17 cellular contexts compared by ENCODE assay signal in the genomic region with DNA sequence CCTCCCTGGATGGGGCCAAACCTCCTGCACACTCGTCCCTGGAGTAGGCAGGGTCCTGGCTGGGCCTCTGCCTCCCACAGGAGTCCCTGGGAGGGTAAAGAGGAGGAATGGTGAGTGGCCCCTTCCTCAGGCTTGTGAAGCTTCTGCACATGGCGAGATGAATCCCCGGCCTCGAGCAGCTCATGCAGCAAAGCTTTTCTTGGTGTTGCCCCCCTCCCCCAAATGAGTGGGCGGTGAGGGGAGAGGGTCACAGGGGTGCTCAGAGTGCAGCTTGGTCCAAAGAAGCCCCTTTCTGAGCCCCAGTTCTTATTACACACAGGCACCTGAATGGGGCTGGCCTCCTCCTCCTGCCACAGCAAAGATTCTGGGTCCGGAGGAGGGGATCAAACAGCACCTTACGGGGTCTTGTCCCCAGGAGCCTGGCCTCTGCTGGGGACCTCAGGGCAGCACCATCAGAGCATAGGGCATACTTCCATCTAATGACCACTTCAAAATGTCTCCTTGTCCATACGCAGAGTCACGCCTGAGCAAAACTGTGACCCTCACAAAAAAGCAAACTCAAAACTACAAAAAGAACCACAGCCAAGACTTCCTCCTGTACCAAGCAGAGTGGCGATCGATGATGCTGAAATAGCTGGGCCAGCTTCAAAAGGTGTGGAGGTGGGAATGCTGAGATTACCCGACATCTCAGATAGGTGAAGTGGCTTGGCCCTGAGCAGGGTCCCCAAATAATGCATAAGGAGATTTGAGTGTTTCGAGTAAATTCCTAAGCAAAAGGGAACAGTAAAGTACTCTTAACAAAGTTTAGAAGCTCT.
DNase-seq lines count a peak whose midpoint lies in the region; ATAC-seq and TF ChIP-seq lines count a peak whose summit lies in the region.
"Had no signal": no experiment of that assay in that cellular context is flagged by ENCODE, and none has a peak within 500 bp of the region (broad histone marks: within the 10 kb centered on the region; RNA-seq: fewer than 3 reads in every experiment).

No MANE protein-coding gene starts in this region.

- H3K18ac ChIP-seq in mesenchymal stem cell (ENCODE audit: low read depth in 1 of 2, low read length in 2 of 2): no peak overlapping the region

- TF ChIP-seq EP300 in esophagus muscularis mucosa (IDR thresholded peaks at IDR 0.05): no peak

- H4K91ac ChIP-seq in mesenchymal stem cell (ENCODE audit: low read length): no peak overlapping the region

- H3K4me2 ChIP-seq in GM23248 (ENCODE audit: unreplicated experiment): no peak overlapping the region
- H3K4me2 ChIP-seq in smooth muscle cell: peak overlapping the region; percentile 20
- no peak overlapping the region for H3K4me2 ChIP-seq in mesenchymal stem cell (ENCODE audit: low read length, poor library complexity, severe bottlenecking)

- H3K9me3 ChIP-seq in GM23248 (ENCODE audit: low read depth): no peaks in the 10 kb centered on the region
- no peaks in the 10 kb centered on the region for H3K9me3 ChIP-seq in esophagus muscularis mucosa
- H3K9me3 ChIP-seq in lung (ENCODE audit: control insufficient read depth in 2 of 2, insufficient read depth in 1 of 2, low read length in 1 of 2): no peaks in the 10 kb centered on the region
- H3K9me3 ChIP-seq in smooth muscle cell (replicated peaks; ENCODE audit: low read depth): no peaks in the 10 kb centered on the region
- no peaks in the 10 kb centered on the region for H3K9me3 ChIP-seq in mesenchymal stem cell (ENCODE audit: control insufficient read depth, low read length)
- H3K9me3 ChIP-seq: MG63 had no signal

- H3K9me2 ChIP-seq in GM23248 (ENCODE audit: insufficient read depth): no peaks in the 10 kb centered on the region

- WGBS in GM23248 (ENCODE audit: low coverage in 1 of 2, low lambda C conversion rate in 2 of 2, missing lambda C conversion rate in 2 of 2), 2 experiments: 82 to 84% methylated on average over 13 of the region's 13 CpGs
- 98% methylated on average over 12 of the region's 13 CpGs for WGBS in esophagus muscularis mucosa
- 81 to 90% methylated on average over 13 of the region's 13 CpGs for WGBS in lung, 2 donors
- 88% methylated on average over 13 of the region's 13 CpGs for WGBS in smooth muscle cell (ENCODE audit: low lambda C conversion rate)
- WGBS in mesenchymal stem cell: 88% methylated on average over 13 of the region's 13 CpGs

- no peak overlapping the region for H3K27ac ChIP-seq in GM23248
- no peak overlapping the region for H3K27ac ChIP-seq in esophagus muscularis mucosa (replicated peaks in 1 of 4)
- peak overlapping the region in 1 of 2 donors; percentile 19 for H3K27ac ChIP-seq in lung (ENCODE audit: low read depth in 1 of 2, low read length in 1 of 2)
- H3K27ac ChIP-seq in smooth muscle cell (ENCODE audit: low read depth): no peak overlapping the region
- no peak overlapping the region for H3K27ac ChIP-seq in mesenchymal stem cell (ENCODE audit: low read length, poor library complexity, severe bottlenecking)

- TF ChIP-seq POLR2A in esophagus muscularis mucosa (IDR thresholded peaks at IDR 0.05; ENCODE audit: low read depth): no peak

- H3K36me3 ChIP-seq in GM23248 (ENCODE audit: low read depth) (no peaks in the 10 kb centered on the region), esophagus muscularis mucosa (no peaks in the 10 kb centered on the region), lung (ENCODE audit: control insufficient read depth in 2 of 2, insufficient read depth in 2 of 2, low read length in 2 of 2) (no peaks in the 10 kb centered on the region), smooth muscle cell (ENCODE audit: low read depth) (no peaks in the 10 kb centered on the region), mesenchymal stem cell (ENCODE audit: control insufficient read depth in 1 of 2, insufficient read depth in 2 of 2, low read depth in 1 of 2, low read length in 2 of 2) (no peaks in the 10 kb centered on the region)
- H3K36me3 ChIP-seq: MG63 had no signal

- H2AFZ ChIP-seq in GM23248 (peak overlapping the region; percentile 9; the same call in 1 of the 2 replicates), smooth muscle cell (ENCODE audit: low read depth) (no peak overlapping the region), mesenchymal stem cell (ENCODE audit: low read depth, low read length) (no peak overlapping the region)

- H2BK5ac ChIP-seq in mesenchymal stem cell (ENCODE audit: low read depth, low read length, poor library complexity, severe bottlenecking): no peak overlapping the region

- intact Hi-C loops in esophagus muscularis mucosa (cut with DNase I): no loop called here

- H3K23ac ChIP-seq in mesenchymal stem cell (ENCODE audit: low read length in 2 of 2): peak overlapping the region in 1 of 2 experiments; percentile 25

- in situ Hi-C loops in GM23248 (cut with MboI): no loop called here

- no peaks in the 10 kb centered on the region for H3F3A ChIP-seq in GM23248 (ENCODE audit: insufficient read depth)
- H3F3A ChIP-seq in smooth muscle cell (ENCODE audit: low read depth): no peaks in the 10 kb centered on the region

- no peak for ATAC-seq in lung (ENCODE audit: insufficient read depth, low FRiP score)

- H3K9ac ChIP-seq in GM23248: no peak overlapping the region
- no peak overlapping the region for H3K9ac ChIP-seq in smooth muscle cell (ENCODE audit: low read depth)
- H3K9ac ChIP-seq in mesenchymal stem cell (ENCODE audit: low read length): no peak overlapping the region

- H4K20me1 ChIP-seq in GM23248 (ENCODE audit: insufficient read depth) (no peaks in the 10 kb centered on the region), smooth muscle cell (ENCODE audit: low read depth) (no peaks in the 10 kb centered on the region)

- H4K8ac ChIP-seq in mesenchymal stem cell (ENCODE audit: low read length): no peak overlapping the region

- TF ChIP-seq CTCF in esophagus muscularis mucosa (IDR thresholded peaks at IDR 0.05) (no peak), lung (IDR thresholded peaks at IDR 0.05; ENCODE audit: control extremely low read depth, extremely low read depth) (no peak), smooth muscle cell (IDR thresholded peaks at IDR 0.05; ENCODE audit: borderline replicate concordance, insufficient read depth, poor library complexity, severe bottlenecking) (no peak)

- H3K4me1 ChIP-seq in GM23248 (ENCODE audit: insufficient read depth) (peaks cover 17% of the 10 kb centered on the region), esophagus muscularis mucosa (peaks cover 22 to 31% (median 28%) of the 10 kb centered on the region in 4 donors), lung (ENCODE audit: control insufficient read depth in 2 of 2, insufficient read depth in 2 of 2, low read length in 2 of 2) (peaks cover 0 to 24% of the 10 kb centered on the region in 2 donors), smooth muscle cell (ENCODE audit: low read depth) (no peaks in the 10 kb centered on the region), mesenchymal stem cell (ENCODE audit: control insufficient read depth, insufficient read depth, low read depth, low read length) (no peaks in the 10 kb centered on the region)

- H3K79me2 ChIP-seq in GM23248 (ENCODE audit: insufficient read depth): no peaks in the 10 kb centered on the region
- no peaks in the 10 kb centered on the region for H3K79me2 ChIP-seq in smooth muscle cell (ENCODE audit: low read depth)

- no peak overlapping the region for H2BK120ac ChIP-seq in mesenchymal stem cell (ENCODE audit: low read depth, low read length)

- H3K4me3 ChIP-seq in GM23248 (no peak overlapping the region), esophagus muscularis mucosa (no peak overlapping the region), lung (no peak overlapping the region), smooth muscle cell (no peak overlapping the region), mesenchymal stem cell (ENCODE audit: insufficient read depth in 1 of 2, low read depth in 1 of 2, low read length in 2 of 2) (no peak overlapping the region)
- H3K4me3 ChIP-seq: MG63 had no signal

- no peaks in the 10 kb centered on the region for H3K79me1 ChIP-seq in mesenchymal stem cell (replicated peaks; ENCODE audit: low read length, poor library complexity, severe bottlenecking)

- H2AK5ac ChIP-seq in mesenchymal stem cell (ENCODE audit: low read length, severe bottlenecking): no peak overlapping the region

- H2BK12ac ChIP-seq in mesenchymal stem cell (ENCODE audit: low read length in 2 of 2): no peak overlapping the region

- no peaks in the 10 kb centered on the region for H3K27me3 ChIP-seq in GM23248 (replicated peaks; ENCODE audit: insufficient read depth)
- H3K27me3 ChIP-seq in esophagus muscularis mucosa: no peaks in the 10 kb centered on the region
- H3K27me3 ChIP-seq in lung (ENCODE audit: control insufficient read depth, insufficient read depth): no peaks in the 10 kb centered on the region
- no peaks in the 10 kb centered on the region for H3K27me3 ChIP-seq in smooth muscle cell (ENCODE audit: low read depth)
- H3K27me3 ChIP-seq in mesenchymal stem cell (ENCODE audit: control insufficient read depth in 1 of 2, insufficient read depth in 1 of 2, low read length in 2 of 2): no peaks in the 10 kb centered on the region
- H3K27me3 ChIP-seq: MG63 had no signal

- no peak overlapping the region for H3K14ac ChIP-seq in mesenchymal stem cell (ENCODE audit: low read length in 2 of 2)

- H3K4ac ChIP-seq in mesenchymal stem cell (ENCODE audit: low read depth in 1 of 2, low read length in 2 of 2): no peak overlapping the region

- DNase-seq in GM23248: no peak
- DNase-seq in esophagus muscularis mucosa (ENCODE audit: extremely low spot score): peak; percentile 62
- peak; percentile 71 for DNase-seq in lung (ENCODE audit: low spot score)
- DNase-seq in smooth muscle cell (lab: John Stamatoyannopoulos, UW; ENCODE audit: unreplicated experiment): no peak
- DNase-seq in NCI-H2081 (lab: John Stamatoyannopoulos, UW): no peak
- DNase-seq in mesenchymal stem cell: no peak
- no peak for DNase-seq in dermis blood vessel endothelial cell
- DNase-seq: DMS 273 treated with DMSO at 0.1 percent for 48 hours, DND-41, HCEC 1CT, Kasumi-1, MG63, NCI-H1048, NCI-H1436, NCI-H1930, NCI-H345, NCI-H524 treated with DMSO at 0.1 percent for 48 hours had no signal

- H2BK15ac ChIP-seq in mesenchymal stem cell (ENCODE audit: low read depth, poor library complexity, severe bottlenecking): no peak overlapping the region

Comparison
In these comparisons a context has a peak if more than half of its experiments do, and no peak if none do; other contexts are left out.
1. DNase-seq: peak in esophagus muscularis mucosa (single experiment) and lung (single experiment); none in GM23248 (single experiment), smooth muscle cell (single experiment), NCI-H2081 (0 of 2), mesenchymal stem cell (single experiment) and dermis blood vessel endothelial cell (single experiment).